In the genomic region with DNA sequence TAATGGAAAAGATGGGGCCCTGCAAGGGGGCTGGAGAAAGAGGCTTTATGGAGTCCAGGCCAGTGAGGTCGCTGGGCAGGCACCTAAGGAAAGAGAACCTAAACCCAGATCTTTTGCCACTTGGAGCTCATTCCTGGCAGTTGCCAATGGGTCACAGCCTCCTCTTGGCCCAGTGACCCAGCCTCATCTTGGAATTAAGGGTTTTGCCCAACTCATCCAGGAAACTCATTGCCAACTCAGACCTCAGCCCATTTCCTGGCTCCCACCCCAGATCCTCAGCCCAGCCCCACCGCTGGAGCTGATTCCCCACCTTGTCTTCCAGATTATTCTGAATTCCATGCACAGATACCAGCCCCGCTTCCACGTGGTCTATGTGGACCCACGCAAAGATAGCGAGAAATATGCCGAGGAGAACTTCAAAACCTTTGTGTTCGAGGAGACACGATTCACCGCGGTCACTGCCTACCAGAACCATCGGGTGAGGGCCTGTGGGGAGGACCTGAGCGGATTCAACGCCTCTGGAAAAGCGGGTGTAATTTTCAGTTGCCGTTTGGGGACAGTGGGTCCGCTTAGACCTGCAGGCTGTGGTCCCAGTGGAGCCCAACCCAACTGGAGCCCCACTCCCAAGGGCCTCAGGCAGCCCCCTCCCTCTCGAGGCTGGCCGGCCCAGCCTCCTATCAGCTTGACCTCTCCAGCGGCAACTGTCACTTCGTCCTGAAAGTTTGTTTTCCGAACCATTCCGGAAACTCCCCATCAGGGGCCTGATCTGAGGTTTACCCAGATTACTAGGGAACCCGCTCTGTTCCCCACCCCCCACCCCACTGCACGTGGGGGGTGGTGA, we compare ENCODE assay signal across 1 cellular context.
TF ChIP-seq lines count a peak whose summit lies in the region.

No MANE protein-coding gene starts in this region.

TF ChIP-seq in WTC11, 78 proteins besides CTCF, POLR2A, EP300 and RAD21:
- TF ChIP-seq, protein P1, sequence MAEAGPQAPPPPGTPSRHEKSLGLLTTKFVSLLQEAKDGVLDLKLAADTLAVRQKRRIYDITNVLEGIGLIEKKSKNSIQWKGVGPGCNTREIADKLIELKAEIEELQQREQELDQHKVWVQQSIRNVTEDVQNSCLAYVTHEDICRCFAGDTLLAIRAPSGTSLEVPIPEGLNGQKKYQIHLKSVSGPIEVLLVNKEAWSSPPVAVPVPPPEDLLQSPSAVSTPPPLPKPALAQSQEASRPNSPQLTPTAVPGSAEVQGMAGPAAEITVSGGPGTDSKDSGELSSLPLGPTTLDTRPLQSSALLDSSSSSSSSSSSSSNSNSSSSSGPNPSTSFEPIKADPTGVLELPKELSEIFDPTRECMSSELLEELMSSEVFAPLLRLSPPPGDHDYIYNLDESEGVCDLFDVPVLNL (CRISPR knock-in tag; IDR thresholded peaks at IDR 0.05; ENCODE audit: borderline replicate concordance, low read depth): no peak
- TF ChIP-seq, protein P2, sequence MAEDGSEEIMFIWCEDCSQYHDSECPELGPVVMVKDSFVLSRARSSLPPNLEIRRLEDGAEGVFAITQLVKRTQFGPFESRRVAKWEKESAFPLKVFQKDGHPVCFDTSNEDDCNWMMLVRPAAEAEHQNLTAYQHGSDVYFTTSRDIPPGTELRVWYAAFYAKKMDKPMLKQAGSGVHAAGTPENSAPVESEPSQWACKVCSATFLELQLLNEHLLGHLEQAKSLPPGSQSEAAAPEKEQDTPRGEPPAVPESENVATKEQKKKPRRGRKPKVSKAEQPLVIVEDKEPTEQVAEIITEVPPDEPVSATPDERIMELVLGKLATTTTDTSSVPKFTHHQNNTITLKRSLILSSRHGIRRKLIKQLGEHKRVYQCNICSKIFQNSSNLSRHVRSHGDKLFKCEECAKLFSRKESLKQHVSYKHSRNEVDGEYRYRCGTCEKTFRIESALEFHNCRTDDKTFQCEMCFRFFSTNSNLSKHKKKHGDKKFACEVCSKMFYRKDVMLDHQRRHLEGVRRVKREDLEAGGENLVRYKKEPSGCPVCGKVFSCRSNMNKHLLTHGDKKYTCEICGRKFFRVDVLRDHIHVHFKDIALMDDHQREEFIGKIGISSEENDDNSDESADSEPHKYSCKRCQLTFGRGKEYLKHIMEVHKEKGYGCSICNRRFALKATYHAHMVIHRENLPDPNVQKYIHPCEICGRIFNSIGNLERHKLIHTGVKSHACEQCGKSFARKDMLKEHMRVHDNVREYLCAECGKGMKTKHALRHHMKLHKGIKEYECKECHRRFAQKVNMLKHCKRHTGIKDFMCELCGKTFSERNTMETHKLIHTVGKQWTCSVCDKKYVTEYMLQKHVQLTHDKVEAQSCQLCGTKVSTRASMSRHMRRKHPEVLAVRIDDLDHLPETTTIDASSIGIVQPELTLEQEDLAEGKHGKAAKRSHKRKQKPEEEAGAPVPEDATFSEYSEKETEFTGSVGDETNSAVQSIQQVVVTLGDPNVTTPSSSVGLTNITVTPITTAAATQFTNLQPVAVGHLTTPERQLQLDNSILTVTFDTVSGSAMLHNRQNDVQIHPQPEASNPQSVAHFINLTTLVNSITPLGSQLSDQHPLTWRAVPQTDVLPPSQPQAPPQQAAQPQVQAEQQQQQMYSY (CRISPR knock-in tag; IDR thresholded peaks at IDR 0.05): no peak
- TF ChIP-seq, protein P3, sequence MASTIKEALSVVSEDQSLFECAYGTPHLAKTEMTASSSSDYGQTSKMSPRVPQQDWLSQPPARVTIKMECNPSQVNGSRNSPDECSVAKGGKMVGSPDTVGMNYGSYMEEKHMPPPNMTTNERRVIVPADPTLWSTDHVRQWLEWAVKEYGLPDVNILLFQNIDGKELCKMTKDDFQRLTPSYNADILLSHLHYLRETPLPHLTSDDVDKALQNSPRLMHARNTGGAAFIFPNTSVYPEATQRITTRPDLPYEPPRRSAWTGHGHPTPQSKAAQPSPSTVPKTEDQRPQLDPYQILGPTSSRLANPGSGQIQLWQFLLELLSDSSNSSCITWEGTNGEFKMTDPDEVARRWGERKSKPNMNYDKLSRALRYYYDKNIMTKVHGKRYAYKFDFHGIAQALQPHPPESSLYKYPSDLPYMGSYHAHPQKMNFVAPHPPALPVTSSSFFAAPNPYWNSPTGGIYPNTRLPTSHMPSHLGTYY (CRISPR knock-in tag; IDR thresholded peaks at IDR 0.05): no peak
- TF ChIP-seq TEAD1 (CRISPR knock-in tag; IDR thresholded peaks at IDR 0.05): no peak
- TF ChIP-seq TP53 (CRISPR knock-in tag; IDR thresholded peaks at IDR 0.05): no peak
- TF ChIP-seq, protein P4, sequence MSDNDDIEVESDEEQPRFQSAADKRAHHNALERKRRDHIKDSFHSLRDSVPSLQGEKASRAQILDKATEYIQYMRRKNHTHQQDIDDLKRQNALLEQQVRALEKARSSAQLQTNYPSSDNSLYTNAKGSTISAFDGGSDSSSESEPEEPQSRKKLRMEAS (CRISPR knock-in tag; IDR thresholded peaks at IDR 0.05): no peak
- TF ChIP-seq ZNF671 (CRISPR knock-in tag; IDR thresholded peaks at IDR 0.05): no peak
- TF ChIP-seq, protein P5, sequence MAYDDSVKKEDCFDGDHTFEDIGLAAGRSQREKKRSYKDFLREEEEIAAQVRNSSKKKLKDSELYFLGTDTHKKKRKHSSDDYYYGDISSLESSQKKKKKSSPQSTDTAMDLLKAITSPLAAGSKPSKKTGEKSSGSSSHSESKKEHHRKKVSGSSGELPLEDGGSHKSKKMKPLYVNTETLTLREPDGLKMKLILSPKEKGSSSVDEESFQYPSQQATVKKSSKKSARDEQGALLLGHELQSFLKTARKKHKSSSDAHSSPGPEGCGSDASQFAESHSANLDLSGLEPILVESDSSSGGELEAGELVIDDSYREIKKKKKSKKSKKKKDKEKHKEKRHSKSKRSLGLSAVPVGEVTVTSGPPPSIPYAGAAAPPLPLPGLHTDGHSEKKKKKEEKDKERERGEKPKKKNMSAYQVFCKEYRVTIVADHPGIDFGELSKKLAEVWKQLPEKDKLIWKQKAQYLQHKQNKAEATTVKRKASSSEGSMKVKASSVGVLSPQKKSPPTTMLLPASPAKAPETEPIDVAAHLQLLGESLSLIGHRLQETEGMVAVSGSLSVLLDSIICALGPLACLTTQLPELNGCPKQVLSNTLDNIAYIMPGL (CRISPR knock-in tag; IDR thresholded peaks at IDR 0.05): no peak
- TF ChIP-seq, protein P6, sequence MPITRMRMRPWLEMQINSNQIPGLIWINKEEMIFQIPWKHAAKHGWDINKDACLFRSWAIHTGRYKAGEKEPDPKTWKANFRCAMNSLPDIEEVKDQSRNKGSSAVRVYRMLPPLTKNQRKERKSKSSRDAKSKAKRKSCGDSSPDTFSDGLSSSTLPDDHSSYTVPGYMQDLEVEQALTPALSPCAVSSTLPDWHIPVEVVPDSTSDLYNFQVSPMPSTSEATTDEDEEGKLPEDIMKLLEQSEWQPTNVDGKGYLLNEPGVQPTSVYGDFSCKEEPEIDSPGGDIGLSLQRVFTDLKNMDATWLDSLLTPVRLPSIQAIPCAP (CRISPR knock-in tag; IDR thresholded peaks at IDR 0.05): no peak
- TF ChIP-seq MXD4 (CRISPR knock-in tag; IDR thresholded peaks at IDR 0.05; ENCODE audit: borderline replicate concordance): no peak
- TF ChIP-seq NR3C1 (CRISPR knock-in tag; conservative IDR thresholded peaks at IDR 0.05; ENCODE audit: low read depth): no peak
- TF ChIP-seq HMGA2 (CRISPR knock-in tag; IDR thresholded peaks at IDR 0.05): no peak
